Comparison of ENCODE assay signal across 8 cellular contexts in genomic region chr12:6345319-6346071, GRCh38. TPM values are rescaled to one million over a fixed set of nuclear protein-coding genes. Genes with fewer than 3 reads are reported as not detected.
DNase-seq lines count a peak whose midpoint lies in the region; ATAC-seq lines count a peak whose summit lies in the region.

No MANE protein-coding gene starts in this region.

- peaks cover 44% of the 10 kb centered on the region for H3K4me1 Mint-ChIP-seq in activated CD4-positive, alpha-beta memory T cell treated with anti-CD3 and anti-CD28 coated beads for 36 hours (ENCODE audit: low read depth)

- peak overlapping the region; percentile 73 for H3K27ac Mint-ChIP-seq in activated CD4-positive, alpha-beta memory T cell treated with anti-CD3 and anti-CD28 coated beads for 36 hours

- peak; percentile 59 for DNase-seq in activated CD8-positive, alpha-beta memory T cell treated with anti-CD3 and anti-CD28 coated beads, Interleukin-2, amount 50 U/mL, for 4 hours
- DNase-seq in activated CD8-positive, alpha-beta memory T cell treated with anti-CD3 and anti-CD28 coated beads, Interleukin-2, amount 50 U/mL, for 48 hours, result no peak
- peak; percentile 83 for DNase-seq in activated CD4-positive, alpha-beta memory T cell treated with anti-CD3 and anti-CD28 coated beads for 36 hours
- DNase-seq in fibroblast of the conjunctiva (ENCODE audit: low read depth) (peak; percentile 75), smooth muscle cell of the brain vasculature (ENCODE audit: low read depth, low spot score) (peak; percentile 56)

- no peaks in the 10 kb centered on the region for H3K36me3 Mint-ChIP-seq in activated CD4-positive, alpha-beta memory T cell treated with anti-CD3 and anti-CD28 coated beads for 36 hours

- H3K4me3 Mint-ChIP-seq in activated CD4-positive, alpha-beta memory T cell treated with anti-CD3 and anti-CD28 coated beads for 36 hours, result no peak overlapping the region

- CTCF ChIA-PET in activated CD4-positive, alpha-beta memory T cell treated with anti-CD3 and anti-CD28 coated beads for 36 hours (lab: Charles Lee), result interaction anchor here (0.8 to 3.7 kb wide), 9 partner anchors 9 to 120 kb away, joined by 4 to 14 read pairs (median 5); no protein-coding TSS in a partner anchor

- intact Hi-C loops in activated CD4-positive, alpha-beta memory T cell treated with anti-CD3 and anti-CD28 coated beads for 36 hours (cut with micrococcal nuclease), result loop anchor here (1.0 kb wide), 2 partner anchors 9 to 15 kb away; no protein-coding TSS in a partner anchor

- no peaks in the 10 kb centered on the region for H3K9me3 Mint-ChIP-seq in activated CD4-positive, alpha-beta memory T cell treated with anti-CD3 and anti-CD28 coated beads for 36 hours

- POLR2A ChIA-PET in activated CD4-positive, alpha-beta memory T cell treated with anti-CD3 and anti-CD28 coated beads for 36 hours (lab: Charles Lee), result interaction anchor here (0.8 to 1.8 kb wide), 6 partner anchors 10 to 187 kb away, joined by 3 to 11 read pairs (median 4); partner anchors contain the start of gene VAMP1

- no peaks in the 10 kb centered on the region for H3K27me3 Mint-ChIP-seq in activated CD4-positive, alpha-beta memory T cell treated with anti-CD3 and anti-CD28 coated beads for 36 hours

- no peak for ATAC-seq in GM18517 (IDR thresholded peaks at IDR 0.05; ENCODE audit: unreplicated experiment)
- ATAC-seq in HG03565 (IDR thresholded peaks at IDR 0.05; ENCODE audit: unreplicated experiment), result no peak
- no peak for ATAC-seq in GM21423 (IDR thresholded peaks at IDR 0.05; ENCODE audit: unreplicated experiment)

RNA-seq across cellular contexts. Expression of gene TNFRSF1A, which starts 3.6 kb away (rescaled TPM):
- 10 to 100 TPM; 47.5 to 49.6 TPM for total RNA-seq in activated CD4-positive, alpha-beta memory T cell treated with anti-CD3 and anti-CD28 coated beads for 36 hours

RNA-seq across cellular contexts. Expression of gene SCNN1A, which starts 29.9 kb away (rescaled TPM):
- under 1 TPM; 0.17 to 0.26 TPM for total RNA-seq in activated CD4-positive, alpha-beta memory T cell treated with anti-CD3 and anti-CD28 coated beads for 36 hours

RNA-seq across cellular contexts. Expression of gene PLEKHG6, which starts 35.0 kb away (rescaled TPM):
- total RNA-seq in activated CD4-positive, alpha-beta memory T cell treated with anti-CD3 and anti-CD28 coated beads for 36 hours, result not detected

RNA-seq across cellular contexts. Expression of gene LTBR, which starts 38.5 kb away (rescaled TPM):
- 1 to 10 TPM; 1.5 to 1.9 TPM for total RNA-seq in activated CD4-positive, alpha-beta memory T cell treated with anti-CD3 and anti-CD28 coated beads for 36 hours
